10 cellular contexts compared by ENCODE assay signal in genomic region chr4:153541426-153542096, GRCh38.
A peak's percentile ranks its signal among the peaks of the same experiment; 100 is the strongest.
DNase-seq lines count a peak whose midpoint lies in the region; ATAC-seq, FAIRE-seq and TF ChIP-seq lines count a peak whose summit lies in the region.
"Had no signal": no experiment of that assay in that cellular context is flagged by ENCODE, and none has a peak within 500 bp of the region (broad histone marks: within the 10 kb centered on the region; RNA-seq: fewer than 3 reads in every experiment).

No MANE protein-coding gene starts in this region.

- no peaks in the 10 kb centered on the region for H3K9me2 ChIP-seq in OCI-LY7 (ENCODE audit: insufficient read depth, low read length)

- no peak overlapping the region for H2AFZ ChIP-seq in OCI-LY7 (ENCODE audit: low read length)

- peaks cover 100% of the 10 kb centered on the region for H3K79me2 ChIP-seq in OCI-LY7 (ENCODE audit: insufficient read depth, low read depth, low read length)

- BruUV-seq in OCI-LY7 (replicated peaks; lab: Mats Ljungman, UMichigan), result no TSS peak

- H3K27ac ChIP-seq in OCI-LY7 (ENCODE audit: low read depth, low read length, poor library complexity, severe bottlenecking), result no peak overlapping the region

- peaks cover 92% of the 10 kb centered on the region for H3K36me3 ChIP-seq in OCI-LY7 (ENCODE audit: insufficient read depth, low read length)

- H4K20me1 ChIP-seq in OCI-LY7 (ENCODE audit: insufficient read depth, low read length), result peaks cover 25% of the 10 kb centered on the region

- peak; percentile 10 for FAIRE-seq in RCC 7860 (lab: Jason Lieb, UNC)
- no peak for FAIRE-seq in D721Med (lab: Jason Lieb, UNC)
- FAIRE-seq: K562 had no signal

- no peak overlapping the region for H3K4me3 ChIP-seq in OCI-LY7 (ENCODE audit: low read depth, low read length, poor library complexity, severe bottlenecking)
- H3K4me3 ChIP-seq: K562 had no signal

- no peak overlapping the region for H3K4me2 ChIP-seq in OCI-LY7 (ENCODE audit: low read length)

- intact Hi-C loops in OCI-LY7 (cut with micrococcal nuclease; ENCODE audit: unreplicated experiment), result no loop called here

- ATAC-seq in GM19452 (IDR thresholded peaks at IDR 0.05; ENCODE audit: unreplicated experiment) (peak; percentile 59), HG02973 (IDR thresholded peaks at IDR 0.05; ENCODE audit: unreplicated experiment) (no peak)
- ATAC-seq: left lobe of liver had no signal

- CTCF ChIA-PET in OCI-LY7 (lab: Charles Lee; ENCODE audit: unreplicated experiment), result interaction anchor here (0.9 kb wide), 1 partner anchor 11 kb away, joined by 3 read pairs; no protein-coding TSS in a partner anchor

- no peaks in the 10 kb centered on the region for H3K9me3 ChIP-seq in OCI-LY7 (ENCODE audit: low read length)

- DNase-seq in A172 (ENCODE audit: low spot score) (peak; percentile 73), RCC 7860 (ENCODE audit: low spot score) (peak; percentile 53), fibroblast of gingiva (ENCODE audit: low read depth) (peak; percentile 63), SKM-1 (lab: John Stamatoyannopoulos, UW; ENCODE audit: unreplicated experiment) (no peak), D721Med (ENCODE audit: insufficient read length, low spot score) (no peak), OCI-LY7 (ENCODE audit: low spot score) (no peak)

- TF ChIP-seq CTCF in D721Med (IDR thresholded peaks at IDR 0.05; ENCODE audit: insufficient read depth, missing control alignments) (no peak), OCI-LY7 (conservative IDR thresholded peaks at IDR 0.05; ENCODE audit: low read length) (no peak)

- POLR2A ChIA-PET in OCI-LY7 (lab: Charles Lee), result interaction anchor here (0.6 to 1.7 kb wide), 10 partner anchors 8 to 75 kb away, joined by 3 to 5 read pairs (median 4); partner anchors contain the start of gene TMEM131L

- H3K4me1 ChIP-seq in OCI-LY7 (ENCODE audit: insufficient read depth, low read length, poor library complexity, severe bottlenecking), result peaks cover 9% of the 10 kb centered on the region

Comparison
In these comparisons a context has a peak if more than half of its experiments do, and no peak if none do; other contexts are left out.
1. DNase-seq: peak in A172 (single experiment), RCC 7860 (single experiment) and fibroblast of gingiva (single experiment); none in SKM-1 (single experiment), D721Med (single experiment) and OCI-LY7 (single experiment).